9 cellular contexts compared by ENCODE assay signal in the genomic region with DNA sequence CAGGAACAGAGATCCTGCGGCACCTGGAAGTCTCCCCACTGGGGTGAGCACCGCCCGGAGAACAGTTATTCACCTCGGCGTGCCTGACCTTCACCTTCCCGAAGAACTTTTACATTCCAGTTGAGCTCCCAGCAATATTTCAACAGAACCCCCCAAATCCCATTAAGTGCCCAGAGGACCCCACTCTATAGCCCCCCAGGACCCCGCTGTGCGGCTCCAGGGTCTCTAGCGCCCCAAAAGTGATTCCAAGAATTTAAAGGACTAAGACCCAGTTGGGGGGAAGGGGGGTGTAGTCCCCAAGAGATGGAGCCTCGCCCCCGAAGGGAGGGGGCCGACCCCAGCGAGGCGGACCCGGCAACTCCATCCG. TPM values are rescaled to one million over a fixed set of nuclear protein-coding genes. Genes with fewer than 3 reads are reported as not detected.
DNase-seq lines count a peak whose midpoint lies in the region; ATAC-seq lines count a peak whose summit lies in the region.
"Had no signal": no experiment of that assay in that cellular context is flagged by ENCODE, and none has a peak within 500 bp of the region (broad histone marks: within the 10 kb centered on the region; RNA-seq: fewer than 3 reads in every experiment).

No MANE protein-coding gene starts in this region.

- intact Hi-C loops in dendritic cell treated with granulocyte-macrophage colony-stimulating factor and Interleukin-4, amounts not matched to agents 40 ng/mL and 50 ng/mL, for 4 days (cut with micrococcal nuclease): loop anchor here (2.0 kb wide), 1 partner anchor 220 kb away; no protein-coding TSS in a partner anchor

- peak overlapping the region; percentile 99 for H3K27ac ChIP-seq in BLaER1

- DNase-seq in MG63 (no peak), SIG-M5 (lab: John Stamatoyannopoulos, UW) (no peak)
- no peak for DNase-seq in naive thymus-derived CD8-positive, alpha-beta T cell

- peaks cover 45% of the 10 kb centered on the region for H3K4me1 ChIP-seq in BLaER1

- peak overlapping the region; percentile 91 for H3K27ac Mint-ChIP-seq in dendritic cell treated with granulocyte-macrophage colony-stimulating factor and Interleukin-4, amounts not matched to agents 40 ng/mL and 50 ng/mL, for 4 days
- peak overlapping the region; percentile 93 to 99 (median 97) for H3K27ac Mint-ChIP-seq in naive thymus-derived CD8-positive, alpha-beta T cell

- ATAC-seq in naive thymus-derived CD8-positive, alpha-beta T cell: peak in 1 of 2 donors; percentile 0
- ATAC-seq in GM18511 (IDR thresholded peaks at IDR 0.05; ENCODE audit: unreplicated experiment): no peak
- ATAC-seq in HG02571 (IDR thresholded peaks at IDR 0.05; ENCODE audit: unreplicated experiment): no peak
- ATAC-seq in GM18502 (IDR thresholded peaks at IDR 0.05; ENCODE audit: poor library complexity, unreplicated experiment): no peak

- H3K9me3 ChIP-seq in BLaER1: no peaks in the 10 kb centered on the region
- H3K9me3 ChIP-seq in MG63: no peaks in the 10 kb centered on the region

- H3K4me3 ChIP-seq in BLaER1: peak overlapping the region; percentile 90
- H3K4me3 ChIP-seq in MG63: peak overlapping the region; percentile 81

- H3K36me3 ChIP-seq in BLaER1 (peaks cover 21% of the 10 kb centered on the region), MG63 (peaks cover 4% of the 10 kb centered on the region)

- peaks cover 54% of the 10 kb centered on the region for H3K36me3 Mint-ChIP-seq in dendritic cell treated with granulocyte-macrophage colony-stimulating factor and Interleukin-4, amounts not matched to agents 40 ng/mL and 50 ng/mL, for 4 days (ENCODE audit: low read depth)
- H3K36me3 Mint-ChIP-seq in naive thymus-derived CD8-positive, alpha-beta T cell: peaks cover 0 to 12% (median 4%) of the 10 kb centered on the region in 3 donors

- peaks cover 9% of the 10 kb centered on the region; the same call in 1 of the 2 replicates for H4K20me1 ChIP-seq in BLaER1

- peak overlapping the region; percentile 96 for H3K9ac ChIP-seq in BLaER1

- POLR2A ChIA-PET in naive thymus-derived CD8-positive, alpha-beta T cell (lab: Charles Lee): interaction anchor here (0.6 to 5.7 kb wide), 10 partner anchors 11 to 947 kb away, joined by 3 to 81 read pairs (median 6); partner anchors contain the start of gene VAV1

- peak overlapping the region; percentile 92 for H3K4me2 ChIP-seq in BLaER1

- H3K4me3 Mint-ChIP-seq in dendritic cell treated with granulocyte-macrophage colony-stimulating factor and Interleukin-4, amounts not matched to agents 40 ng/mL and 50 ng/mL, for 4 days: peak overlapping the region; percentile 94
- H3K4me3 Mint-ChIP-seq in naive thymus-derived CD8-positive, alpha-beta T cell: peak overlapping the region; percentile 89 to 100 (median 96)

- no peaks in the 10 kb centered on the region for H3K27me3 ChIP-seq in BLaER1
- no peaks in the 10 kb centered on the region for H3K27me3 ChIP-seq in MG63

- H3K9me3 Mint-ChIP-seq in dendritic cell treated with granulocyte-macrophage colony-stimulating factor and Interleukin-4, amounts not matched to agents 40 ng/mL and 50 ng/mL, for 4 days: no peaks in the 10 kb centered on the region
- H3K9me3 Mint-ChIP-seq in naive thymus-derived CD8-positive, alpha-beta T cell: no peaks in the 10 kb centered on the region

- H3K4me1 Mint-ChIP-seq in dendritic cell treated with granulocyte-macrophage colony-stimulating factor and Interleukin-4, amounts not matched to agents 40 ng/mL and 50 ng/mL, for 4 days (ENCODE audit: low read depth): peaks cover 37% of the 10 kb centered on the region
- H3K4me1 Mint-ChIP-seq in naive thymus-derived CD8-positive, alpha-beta T cell: peaks cover 19 to 48% (median 44%) of the 10 kb centered on the region in 4 donors

- no peaks in the 10 kb centered on the region for H3K27me3 Mint-ChIP-seq in dendritic cell treated with granulocyte-macrophage colony-stimulating factor and Interleukin-4, amounts not matched to agents 40 ng/mL and 50 ng/mL, for 4 days
- H3K27me3 Mint-ChIP-seq in naive thymus-derived CD8-positive, alpha-beta T cell: no peaks in the 10 kb centered on the region

RNA-seq across cellular contexts. Expression of gene GPR108, which starts 0.5 kb away (rescaled TPM):
- total RNA-seq in MG63 (2014; rRNA removed; shearing (Covaris generic); ENCODE audit: low replicate concordance): 39.4 and 78.1 TPM in 2 replicates
- total RNA-seq in naive thymus-derived CD8-positive, alpha-beta T cell: 10 to 100 TPM; 56.8 to 58.3 TPM
- 10 to 100 TPM; 51.0 to 77.1 (median 58.0) TPM for polyA plus RNA-seq in naive thymus-derived CD8-positive, alpha-beta T cell

RNA-seq across cellular contexts. Expression of gene TRIP10, which starts 2.6 kb away (rescaled TPM):
- 37.2 and 58.3 TPM in 2 replicates for total RNA-seq in MG63 (2014; rRNA removed; shearing (Covaris generic); ENCODE audit: low replicate concordance)
- 1 to 10 TPM; 4.5 to 5.3 TPM for total RNA-seq in naive thymus-derived CD8-positive, alpha-beta T cell
- polyA plus RNA-seq in naive thymus-derived CD8-positive, alpha-beta T cell: 1 to 10 TPM in 1 of 3 donors, under 1 TPM in 2; 0.64 to 1.0 (median 0.97) TPM

RNA-seq across cellular contexts. Expression of gene C3, which starts 16.4 kb away (rescaled TPM):
- 2.2 and 7.5 TPM in 2 replicates for total RNA-seq in MG63 (2014; rRNA removed; shearing (Covaris generic); ENCODE audit: low replicate concordance)
- 1 to 10 TPM in 1 of 2 experiments, under 1 TPM in 1; 0.80 to 2.4 TPM for total RNA-seq in naive thymus-derived CD8-positive, alpha-beta T cell
- polyA plus RNA-seq in naive thymus-derived CD8-positive, alpha-beta T cell: not detected

RNA-seq across cellular contexts. Expression of gene SH2D3A, which starts 30.3 kb away (rescaled TPM):
- total RNA-seq in MG63 (2014; rRNA removed; shearing (Covaris generic); ENCODE audit: low replicate concordance): not detected in 2 replicates
- total RNA-seq in naive thymus-derived CD8-positive, alpha-beta T cell: 10 to 100 TPM; 45.8 to 46.5 TPM
- 10 to 100 TPM; 23.0 to 47.3 (median 35.7) TPM for polyA plus RNA-seq in naive thymus-derived CD8-positive, alpha-beta T cell

RNA-seq across cellular contexts. Expression of gene VAV1, which starts 35.6 kb away (rescaled TPM):
- 0.63 TPM in 1 of 2 replicates, not detected in the other for total RNA-seq in MG63 (2014; rRNA removed; shearing (Covaris generic); ENCODE audit: low replicate concordance)
- total RNA-seq in naive thymus-derived CD8-positive, alpha-beta T cell: 10 to 100 TPM; 79.5 to 85.0 TPM
- 10 to 100 TPM; 18.7 to 27.9 (median 19.9) TPM for polyA plus RNA-seq in naive thymus-derived CD8-positive, alpha-beta T cell
- total RNA-seq: glomerular endothelial cell had no signal
